ENCODE assay signal across 28 cellular contexts in the genomic region with DNA sequence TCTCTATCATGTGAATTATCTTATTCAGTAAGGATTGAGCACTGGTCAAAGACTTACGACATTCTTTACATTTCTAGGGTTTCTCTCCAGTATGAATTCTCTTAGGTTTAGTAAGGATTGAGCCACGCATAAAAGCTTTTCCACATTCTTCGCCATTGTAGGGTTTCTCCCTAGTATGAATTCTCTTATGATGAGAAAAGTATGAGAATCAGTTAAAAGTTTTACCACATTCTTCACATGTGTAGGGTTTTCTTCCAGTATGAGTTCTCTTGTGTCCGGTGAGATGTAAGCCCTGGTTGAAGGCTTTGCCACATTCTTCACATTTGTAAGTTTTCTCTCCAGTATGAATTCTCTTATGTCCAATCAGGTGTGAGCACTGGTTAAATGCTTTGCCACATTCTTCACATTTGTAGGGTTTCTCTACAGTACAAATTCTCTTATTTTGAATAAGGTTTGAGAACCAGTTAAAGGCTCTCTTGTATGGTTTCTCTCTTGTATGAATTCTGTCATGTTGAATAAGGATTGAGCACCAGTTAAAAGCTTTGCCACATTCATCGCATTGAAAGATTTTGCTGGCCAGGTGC.
"Had no signal": no experiment of that assay in that cellular context is flagged by ENCODE, and none has a peak within 500 bp of the region (broad histone marks: within the 10 kb centered on the region; RNA-seq: fewer than 3 reads in every experiment).

No MANE protein-coding gene starts in this region.

- H3K9me3 ChIP-seq: ovary had no signal

- ATAC-seq: left colon; left lung; natural killer cell; right lobe of liver; stimulated activated memory B cell treated with anti-CD40 and anti-IgM and Interleukin-4, amounts not matched to agents 10 μg/mL and 1 μg/mL and 100 μg/mL, for 72 hours; stimulated activated naive CD8-positive, alpha-beta T cell treated with anti-CD3 and anti-CD28 coated beads, Interleukin-15, amount 100 ng/mL, for 72 hours had no signal

- H3K4me1 ChIP-seq: left lung, neural progenitor cell, right atrium auricular region, right lobe of liver, tibial nerve, uterus had no signal

- H3K4me3 ChIP-seq: left lung, lung, neural progenitor cell, ovary, right atrium auricular region, right lobe of liver, smooth muscle cell, tibial nerve, uterus had no signal

- DNase-seq: hypothalamus; immature natural killer cell; kidney; left colon; left lung; mesendoderm; naive B cell; natural killer cell; nephron progenitor cell; occipital lobe; ovary; right lobe of liver; stimulated activated CD4-positive, alpha-beta T cell treated with anti-CD3 and anti-CD28 coated beads, Interleukin-1b, Interleukin-23, amount 100 ng/mL, for 48 hours; stimulated activated CD4-positive, alpha-beta T cell treated with anti-CD3 and anti-CD28 coated beads, Interleukin-2, amount 100 ng/mL, for 48 hours; stimulated activated CD4-positive, alpha-beta T cell treated with anti-CD3 and anti-CD28 coated beads, Interleukin-4, amount 100 ng/mL, for 4 hours; stimulated activated CD8-positive, alpha-beta memory T cell treated with anti-CD3 and anti-CD28 coated beads, Interleukin-4, amount 100 ng/mL, for 48 hours; stimulated activated naive CD4-positive, alpha-beta T cell treated with Interleukin-2 at 50 U/mL for 16 hours; stimulated activated naive CD8-positive, alpha-beta T cell treated with anti-CD3 and anti-CD28 coated beads, Interleukin-15, amount 100 ng/mL, for 72 hours; substantia nigra; uterus had no signal

- H3K27ac ChIP-seq: left lung, neural progenitor cell, neutrophil, ovary, right atrium auricular region, right lobe of liver, tibial nerve, uterus had no signal

- H3K4me2 ChIP-seq: neural progenitor cell, smooth muscle cell had no signal

- H3K36me3 ChIP-seq: left lung, neural progenitor cell, neutrophil, ovary, right atrium auricular region, right lobe of liver, tibial nerve, uterus had no signal

- FAIRE-seq: islet of Langerhans, kidney had no signal

- H2AFZ ChIP-seq: neural progenitor cell had no signal

- H3K9ac ChIP-seq: neural progenitor cell had no signal

- H3K27me3 ChIP-seq: left lung, neural progenitor cell, neutrophil, ovary, right atrium auricular region, right lobe of liver, tibial nerve, uterus had no signal
